8 cellular contexts compared by ENCODE assay signal in the genomic region with DNA sequence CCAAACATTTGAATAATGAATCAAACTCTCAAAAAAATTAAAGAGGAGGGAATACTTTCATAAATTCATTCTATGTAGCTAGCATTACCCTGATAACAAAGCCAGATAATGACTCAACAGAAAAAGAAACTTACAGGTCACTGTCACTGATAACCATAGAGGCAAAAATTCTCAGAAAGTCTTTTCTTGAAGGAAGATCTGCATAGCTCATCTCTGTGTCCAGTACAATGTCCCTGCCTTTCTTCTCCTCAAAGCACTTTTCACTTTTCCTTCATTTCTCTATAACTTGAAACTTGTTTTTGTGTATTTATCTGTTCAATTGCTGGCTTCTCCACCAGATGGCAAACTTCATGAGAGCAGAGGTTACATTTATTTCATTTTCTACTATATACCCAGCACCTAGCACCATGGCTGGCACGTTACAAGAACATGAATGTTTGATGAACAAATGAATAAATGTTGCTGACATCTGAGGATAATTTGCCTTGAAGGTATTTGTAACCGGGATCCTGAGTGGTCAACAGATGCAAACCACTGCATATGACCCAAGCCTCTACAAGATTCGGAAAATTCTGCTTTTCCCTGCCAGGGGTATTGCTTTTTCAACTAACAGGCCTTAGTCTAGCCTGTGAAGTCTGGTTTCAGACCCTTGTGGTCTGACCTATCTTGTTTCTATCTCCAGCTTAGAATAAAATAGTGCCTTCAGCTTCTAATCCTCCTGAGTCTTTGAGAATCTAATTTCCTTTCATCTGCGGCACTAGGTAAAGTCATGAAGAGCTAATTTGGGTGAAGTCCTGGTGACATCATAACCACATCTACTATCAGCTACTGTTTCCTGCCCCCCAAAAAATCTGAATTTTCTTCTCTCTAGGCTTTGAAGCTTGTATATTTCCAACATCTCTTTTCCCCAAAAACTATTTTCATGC. TPM values are rescaled to one million over a fixed set of nuclear protein-coding genes. Genes with fewer than 3 reads are reported as not detected.
DNase-seq lines count a peak whose midpoint lies in the region; ATAC-seq and TF ChIP-seq lines count a peak whose summit lies in the region.

No MANE protein-coding gene starts in this region.

- H3K9me3 Mint-ChIP-seq in Calu3 (ENCODE audit: low read depth, unreplicated experiment): no peaks in the 10 kb centered on the region
- H3K9me3 Mint-ChIP-seq in activated CD4-positive, alpha-beta T cell treated with anti-CD3 and anti-CD28 coated beads for 36 hours (ENCODE audit: low read depth): no peaks in the 10 kb centered on the region

- H3K4me1 ChIP-seq in KMS-11 (ENCODE audit: low read depth, poor library complexity, severe bottlenecking) (peaks cover 3% of the 10 kb centered on the region), esophagus squamous epithelium (peaks cover 0 to 5% (median 0%) of the 10 kb centered on the region in 3 donors)

- H3K27ac ChIP-seq in KMS-11: no peak overlapping the region
- H3K27ac ChIP-seq in esophagus squamous epithelium: peak overlapping the region in 1 of 4 donors; percentile 49

- no peaks in the 10 kb centered on the region for H3K79me2 ChIP-seq in KMS-11 (ENCODE audit: insufficient read depth, low read depth)

- no peaks in the 10 kb centered on the region for H3K9me3 ChIP-seq in esophagus squamous epithelium

- peak; percentile 75 for ATAC-seq in GM19438 (IDR thresholded peaks at IDR 0.05; ENCODE audit: low read depth, unreplicated experiment)
- ATAC-seq in activated CD4-positive, alpha-beta T cell treated with anti-CD3 and anti-CD28 coated beads for 36 hours: peak; percentile 79
- ATAC-seq in GM19328 (IDR thresholded peaks at IDR 0.05; ENCODE audit: unreplicated experiment): no peak

- TF ChIP-seq CTCF in Calu3 (IDR thresholded peaks at IDR 0.05; ENCODE audit: unreplicated experiment) (peak; percentile 38), KMS-11 (conservative IDR thresholded peaks at IDR 0.05; ENCODE audit: low read depth, low read length) (peak; percentile 51), esophagus squamous epithelium (IDR thresholded peaks at IDR 0.05) (peak in 5 of 6 experiments; percentile 7 to 50 (median 41))

- H3K9ac ChIP-seq in KMS-11: no peak overlapping the region

- no peak for TF ChIP-seq POLR2A in esophagus squamous epithelium (IDR thresholded peaks at IDR 0.05)

- POLR2A ChIA-PET in activated CD4-positive, alpha-beta T cell treated with anti-CD3 and anti-CD28 coated beads for 36 hours (lab: Charles Lee): interaction anchor here (1.1 to 1.5 kb wide), 2 partner anchors 12 to 28 kb away, joined by 3 to 5 read pairs; no protein-coding TSS in a partner anchor

- intact Hi-C loops in Calu3 (cut with micrococcal nuclease; ENCODE audit: unreplicated experiment) (loop anchor here (1.0 kb wide), 1 partner anchor 58 kb away; no protein-coding TSS in a partner anchor), esophagus squamous epithelium (cut with DNase I) (no loop called here), posterior vena cava (cut with DNase I) (no loop called here)
- intact Hi-C loops in activated CD4-positive, alpha-beta T cell treated with anti-CD3 and anti-CD28 coated beads for 36 hours (cut with DNase I, micrococcal nuclease): loop anchor here (1.0 to 5.0 kb wide), 7 partner anchors 47 to 77 kb away; no protein-coding TSS in a partner anchor

- no peak overlapping the region for H3K27ac Mint-ChIP-seq in Calu3 (ENCODE audit: unreplicated experiment)
- peak overlapping the region; percentile 39 for H3K27ac Mint-ChIP-seq in activated CD4-positive, alpha-beta T cell treated with anti-CD3 and anti-CD28 coated beads for 36 hours

- CTCF ChIA-PET in Calu3 (lab: Charles Lee): interaction anchor here (1.4 to 1.5 kb wide), 2 partner anchors 11 to 58 kb away, joined by 3 to 4 read pairs; no protein-coding TSS in a partner anchor
- CTCF ChIA-PET in activated CD4-positive, alpha-beta T cell treated with anti-CD3 and anti-CD28 coated beads for 36 hours (lab: Charles Lee): interaction anchor here (0.6 to 2.5 kb wide), 24 partner anchors 11 to 193 kb away, joined by 3 to 29 read pairs (median 4); no protein-coding TSS in a partner anchor

- H3K36me3 ChIP-seq in KMS-11 (ENCODE audit: insufficient read depth): no peaks in the 10 kb centered on the region
- no peaks in the 10 kb centered on the region for H3K36me3 ChIP-seq in esophagus squamous epithelium

- peaks cover 4% of the 10 kb centered on the region for H3K36me3 Mint-ChIP-seq in Calu3 (ENCODE audit: insufficient read depth, unreplicated experiment)
- no peaks in the 10 kb centered on the region for H3K36me3 Mint-ChIP-seq in activated CD4-positive, alpha-beta T cell treated with anti-CD3 and anti-CD28 coated beads for 36 hours (ENCODE audit: low read depth)

- peaks cover 22% of the 10 kb centered on the region for H3K4me1 Mint-ChIP-seq in Calu3 (ENCODE audit: low read depth, unreplicated experiment)
- peaks cover 49% of the 10 kb centered on the region for H3K4me1 Mint-ChIP-seq in activated CD4-positive, alpha-beta T cell treated with anti-CD3 and anti-CD28 coated beads for 36 hours

- no peak overlapping the region for H3K4me2 ChIP-seq in KMS-11

- BruUV-seq in Calu3 (replicated peaks; lab: Mats Ljungman, UMichigan): no TSS peak

- no peak overlapping the region for H3K4me3 Mint-ChIP-seq in Calu3 (ENCODE audit: low read depth, unreplicated experiment)
- peak overlapping the region; percentile 9 for H3K4me3 Mint-ChIP-seq in activated CD4-positive, alpha-beta T cell treated with anti-CD3 and anti-CD28 coated beads for 36 hours

- no peaks in the 10 kb centered on the region for H4K20me1 ChIP-seq in KMS-11 (ENCODE audit: insufficient read depth)

- 66 to 70% methylated on average over 4 of the region's 4 CpGs for WGBS in esophagus squamous epithelium, 2 donors

- no peaks in the 10 kb centered on the region for H3K27me3 Mint-ChIP-seq in Calu3 (ENCODE audit: unreplicated experiment)
- H3K27me3 Mint-ChIP-seq in activated CD4-positive, alpha-beta T cell treated with anti-CD3 and anti-CD28 coated beads for 36 hours: no peaks in the 10 kb centered on the region

- peak; percentile 11 for DNase-seq in Calu3
- peak; percentile 42 for DNase-seq in activated CD4-positive, alpha-beta T cell treated with anti-CD3 and anti-CD28 coated beads for 36 hours
- no peak for DNase-seq in esophagus squamous epithelium (lab: John Stamatoyannopoulos, UW)
- DNase-seq in stimulated activated CD4-positive, alpha-beta T cell treated with anti-CD3 and anti-CD28 coated beads, Interleukin-4, amount 100 ng/mL, for 1 hour: peak; percentile 11
- no peak for DNase-seq in posterior vena cava (ENCODE audit: low spot score)

- H3K4me3 ChIP-seq in KMS-11 (IDR thresholded peaks at IDR 0.05; ENCODE audit: insufficient read depth, low read depth, low read length) (no peak overlapping the region), esophagus squamous epithelium (no peak overlapping the region)

- H3K27me3 ChIP-seq in KMS-11 (ENCODE audit: insufficient read depth, low read depth): no peaks in the 10 kb centered on the region
- H3K27me3 ChIP-seq in esophagus squamous epithelium: no peaks in the 10 kb centered on the region

- no peak overlapping the region for H2AFZ ChIP-seq in KMS-11 (ENCODE audit: low read depth)

RNA-seq across cellular contexts. Expression of a gene that starts 52.5 kb away (rescaled TPM):
- total RNA-seq in Calu3 (2022): 21.6 and 23.6 TPM in 2 replicates
- total RNA-seq in activated CD4-positive, alpha-beta T cell treated with anti-CD3 and anti-CD28 coated beads for 36 hours: 1 to 10 TPM; 2.3 to 3.8 TPM
- 10 to 100 TPM in 2 of 4 donors, 1 to 10 TPM in 2; 1.6 to 60.3 (median 21.5) TPM for total RNA-seq in esophagus squamous epithelium
- total RNA-seq in posterior vena cava: 100 to 1,000 TPM; 111 to 164 TPM

Comparison
In these comparisons a context has a peak if more than half of its experiments do, and no peak if none do; other contexts are left out.
1. DNase-seq: peak in Calu3 (single experiment), activated CD4-positive, alpha-beta T cell treated with anti-CD3 and anti-CD28 coated beads for 36 hours (single experiment) and stimulated activated CD4-positive, alpha-beta T cell treated with anti-CD3 and anti-CD28 coated beads, Interleukin-4, amount 100 ng/mL, for 1 hour (single experiment); none in esophagus squamous epithelium (single experiment) and posterior vena cava (single experiment).
2. intact Hi-C loops: an anchor here in Calu3 (1.0 kb wide) and activated CD4-positive, alpha-beta T cell treated with anti-CD3 and anti-CD28 coated beads for 36 hours (1.0 to 5.0 kb wide); none called in esophagus squamous epithelium and posterior vena cava.
3. Peak in every context shown above with its lines, with median percentiles within 50 percentile points of each other: CTCF ChIP-seq.